8 cellular contexts compared by ENCODE assay signal in genomic region chr7:149883452-149883861, GRCh38. TPM values are rescaled to one million over a fixed set of nuclear protein-coding genes. Genes with fewer than 3 reads are reported as not detected.
DNase-seq lines count a peak whose midpoint lies in the region; ATAC-seq and TF ChIP-seq lines count a peak whose summit lies in the region.

No MANE protein-coding gene starts in this region.

- TF ChIP-seq CTCF in fibroblast of the aortic adventitia (IDR thresholded peaks at IDR 0.05; ENCODE audit: insufficient read depth, low read length): peak; percentile 71
- peak; percentile 80 for TF ChIP-seq CTCF in neural progenitor cell (IDR thresholded peaks at IDR 0.05)

- peak; percentile 69 for ATAC-seq in HG03097 (IDR thresholded peaks at IDR 0.05; ENCODE audit: low FRiP score, unreplicated experiment)
- no peak for ATAC-seq in GM21447 (IDR thresholded peaks at IDR 0.05; ENCODE audit: unreplicated experiment)

- peaks cover 4% of the 10 kb centered on the region for H3K36me3 Mint-ChIP-seq in neural progenitor cell

- H2AFZ ChIP-seq in neural progenitor cell (replicated peaks): no peak overlapping the region

- no peak overlapping the region for H3K4me3 Mint-ChIP-seq in neural progenitor cell

- peaks cover 8% of the 10 kb centered on the region for H3K27me3 ChIP-seq in neural progenitor cell

- H3K79me2 ChIP-seq in neural progenitor cell (ENCODE audit: low read depth): no peaks in the 10 kb centered on the region

- H3K4me1 ChIP-seq in neural progenitor cell: peaks cover 21% of the 10 kb centered on the region

- H4K20me1 ChIP-seq in neural progenitor cell (ENCODE audit: low read depth): no peaks in the 10 kb centered on the region

- H3K27ac Mint-ChIP-seq in neural progenitor cell: no peak overlapping the region

- H3K36me3 ChIP-seq in neural progenitor cell: no peaks in the 10 kb centered on the region

- H3K4me1 Mint-ChIP-seq in neural progenitor cell: peaks cover 38% of the 10 kb centered on the region

- no peaks in the 10 kb centered on the region for H3K9me3 Mint-ChIP-seq in neural progenitor cell

- H3K9ac ChIP-seq in neural progenitor cell: no peak overlapping the region

- peaks cover 11% of the 10 kb centered on the region for H3F3A ChIP-seq in neural progenitor cell (ENCODE audit: low read depth)

- H3K9me3 ChIP-seq in neural progenitor cell (ENCODE audit: low read depth): no peaks in the 10 kb centered on the region

- no peak overlapping the region for H3K27ac ChIP-seq in neural progenitor cell

- DNase-seq in activated effector memory CD4-positive, alpha-beta T cell treated with anti-CD3 and anti-CD28 coated beads, Interleukin-2, amount 50 U/mL, for 16 hours: peak; percentile 79
- DNase-seq in activated effector memory CD4-positive, alpha-beta T cell treated with Interleukin-2 at 50 U/mL for 16 hours: no peak
- DNase-seq in NCI-H460 (ENCODE audit: extremely low read depth, low read depth): peak; percentile 45
- DNase-seq in activated CD8-positive, alpha-beta memory T cell treated with anti-CD3 and anti-CD28 coated beads, Interleukin-2, amount 50 U/mL, for 48 hours: peak; percentile 73
- DNase-seq in fibroblast of the aortic adventitia (ENCODE audit: low read depth): peak; percentile 46
- peak; percentile 84 for DNase-seq in neural progenitor cell (ENCODE audit: low spot score)

- H3K4me3 ChIP-seq in fibroblast of the aortic adventitia (ENCODE audit: low read depth, low read length): no peak overlapping the region
- no peak overlapping the region for H3K4me3 ChIP-seq in neural progenitor cell

- peaks cover 3% of the 10 kb centered on the region for H3K27me3 Mint-ChIP-seq in neural progenitor cell (ENCODE audit: insufficient read depth, low read depth)

- H3K4me2 ChIP-seq in neural progenitor cell: no peak overlapping the region

RNA-seq across cellular contexts. Expression of gene ATP6V0E2, which starts 9.7 kb away (rescaled TPM):
- total RNA-seq in NCI-H460 (2014; rRNA removed; shearing (Covaris generic)): 20.0 and 28.4 TPM in 2 replicates
- polyA plus RNA-seq in NCI-H460 (2014; cell fraction: nucleus; rRNA removed): 52.4 and 123 TPM in 2 replicates
- 7.5 and 22.5 TPM in 2 replicates for total RNA-seq in fibroblast of the aortic adventitia (ENCODE audit: low replicate concordance)
- 14.6 and 45.2 TPM in 2 replicates for total RNA-seq in neural progenitor cell (ENCODE audit: low replicate concordance)

RNA-seq across cellular contexts. Expression of gene ZNF862, which starts 45.3 kb away (rescaled TPM):
- total RNA-seq in NCI-H460 (2014; rRNA removed; shearing (Covaris generic)): 4.6 and 8.3 TPM in 2 replicates
- polyA plus RNA-seq in NCI-H460 (2014; cell fraction: nucleus; rRNA removed): 7.1 and 13.2 TPM in 2 replicates
- 8.8 and 9.2 TPM in 2 replicates for total RNA-seq in fibroblast of the aortic adventitia (ENCODE audit: low replicate concordance)
- 5.9 and 12.6 TPM in 2 replicates for total RNA-seq in neural progenitor cell (ENCODE audit: low replicate concordance)
